ENCODE assay signal across 8 cellular contexts in genomic region chr3:115512565-115513410, GRCh38.
DNase-seq lines count a peak whose midpoint lies in the region; ATAC-seq lines count a peak whose summit lies in the region.

No MANE protein-coding gene starts in this region.

- peaks cover 23% of the 10 kb centered on the region for H3K27me3 ChIP-seq in MG63
- no peaks in the 10 kb centered on the region for H3K27me3 ChIP-seq in ectodermal cell (ENCODE audit: control insufficient read depth, insufficient read depth, low read length, poor library complexity, severe bottlenecking)

- H3K4me1 Mint-ChIP-seq in T-cell (peaks cover 18 to 23% (median 21%) of the 10 kb centered on the region in 3 donors), memory B cell (peaks cover 13% of the 10 kb centered on the region)

- H3K27ac Mint-ChIP-seq in T-cell (peak overlapping the region in 1 of 2 donors; percentile 7), memory B cell (peak overlapping the region; percentile 87)

- H3K4me3 ChIP-seq in MG63 (peak overlapping the region; percentile 45), ectodermal cell (ENCODE audit: insufficient read depth, low read depth, low read length) (peak overlapping the region; percentile 34)

- peaks cover 21% of the 10 kb centered on the region for H3K4me1 ChIP-seq in ectodermal cell (ENCODE audit: control insufficient read depth, insufficient read depth, low read length)

- DNase-seq in GM04503 (ENCODE audit: low read depth) = peak; percentile 5
- DNase-seq in MG63 = peak; percentile 23
- peak in 8 of 34 experiments; percentile 0 to 11 (median 2) for DNase-seq in T-cell
- DNase-seq in memory B cell (ENCODE audit: low spot score in 2 of 2) = no peak
- no peak for DNase-seq in NCI-H1048 (lab: John Stamatoyannopoulos, UW)
- DNase-seq in kidney glomerular epithelial cell (lab: John Stamatoyannopoulos, UW) = no peak

- H3K27ac ChIP-seq in ectodermal cell (ENCODE audit: insufficient read depth, low read depth, low read length, poor library complexity, severe bottlenecking) (peak overlapping the region; percentile 83), temporal lobe (ENCODE audit: low read depth, low read length) (peak overlapping the region; percentile 74)

- H3K9me3 ChIP-seq in MG63 = no peaks in the 10 kb centered on the region
- H3K9me3 ChIP-seq in ectodermal cell (ENCODE audit: control insufficient read depth, low read length) = no peaks in the 10 kb centered on the region

- H3K27me3 Mint-ChIP-seq in T-cell = peaks cover 18 to 24% of the 10 kb centered on the region in 2 donors
- H3K27me3 Mint-ChIP-seq in memory B cell = peaks cover 3% of the 10 kb centered on the region

- POLR2A ChIA-PET in T-cell (lab: Charles Lee) = interaction anchor here (0.6 to 0.7 kb wide), 2 partner anchors 369 to 1577 kb away, joined by 3 read pairs; no protein-coding TSS in a partner anchor

- peak overlapping the region; percentile 87 to 89 (median 89) for H3K4me3 Mint-ChIP-seq in T-cell
- peak overlapping the region; percentile 89 for H3K4me3 Mint-ChIP-seq in memory B cell

- no peaks in the 10 kb centered on the region for H3K36me3 Mint-ChIP-seq in T-cell
- H3K36me3 Mint-ChIP-seq in memory B cell = peaks cover 1% of the 10 kb centered on the region

- H3K9me3 Mint-ChIP-seq in T-cell (no peaks in the 10 kb centered on the region), memory B cell (peaks cover 1% of the 10 kb centered on the region)

- WGBS in ectodermal cell, 2 experiments = 3% methylated on average over 26 of the region's 26 CpGs

- CTCF ChIA-PET in T-cell (lab: Charles Lee) = interaction anchor here in 1 of 2 donors (0.6 kb wide), 1 partner anchor 110 kb away, joined by 3 read pairs; no protein-coding TSS in a partner anchor

- H3K36me3 ChIP-seq in MG63 (no peaks in the 10 kb centered on the region), ectodermal cell (ENCODE audit: control insufficient read depth, insufficient read depth, low read length) (no peaks in the 10 kb centered on the region)

- peak; percentile 41 to 72 (median 58) for ATAC-seq in T-cell (replicated peaks in 1 of 4)
- peak; percentile 62 for ATAC-seq in memory B cell (ENCODE audit: low read depth)

Comparison
In these comparisons a context has a peak if more than half of its experiments do, and no peak if none do; other contexts are left out.
1. DNase-seq: peak in GM04503 (single experiment) and MG63 (single experiment); none in memory B cell (0 of 2), NCI-H1048 (single experiment) and kidney glomerular epithelial cell (single experiment).